Comparison of ENCODE assay signal across 9 cellular contexts in genomic region chr14:98867146-98867545, GRCh38.
"Had no signal": no experiment of that assay in that cellular context is flagged by ENCODE, and none has a peak within 500 bp of the region (broad histone marks: within the 10 kb centered on the region; RNA-seq: fewer than 3 reads in every experiment).

No MANE protein-coding gene starts in this region.

- H3K36me3 ChIP-seq: HAP-1 had no signal

- H3K9me3 ChIP-seq: HAP-1 had no signal

- H3K9me3 Mint-ChIP-seq: GM23338, H9 had no signal

- H3K4me3 Mint-ChIP-seq: GM23338, H9, HFFc6 had no signal

- H3K27ac Mint-ChIP-seq: GM23338, H9, HFFc6 had no signal

- DNase-seq: GM23248, GOT3, H7, H9, HCEC 1CT, HFFc6 had no signal

- H3K4me1 Mint-ChIP-seq: GM23338, H9 had no signal

- H3K27ac ChIP-seq: GM23248 had no signal

- ATAC-seq: GM23338, HCT116 had no signal

- H3K4me1 ChIP-seq: HAP-1 had no signal

- H3K4me3 ChIP-seq: GM23248, GM23338, HAP-1 had no signal
